Comparison of ENCODE assay signal across 10 cellular contexts in genomic region chr6:132764370-132764769, GRCh38. TPM values are rescaled to one million over a fixed set of nuclear protein-coding genes. Genes with fewer than 3 reads are reported as not detected.
DNase-seq lines count a peak whose midpoint lies in the region; ATAC-seq and TF ChIP-seq lines count a peak whose summit lies in the region.
"Had no signal": no experiment of that assay in that cellular context is flagged by ENCODE, and none has a peak within 500 bp of the region (broad histone marks: within the 10 kb centered on the region; RNA-seq: fewer than 3 reads in every experiment).

No MANE protein-coding gene starts in this region.

- no peak overlapping the region for H3K4me3 ChIP-seq in endodermal cell (ENCODE audit: low read length)
- no peak overlapping the region for H3K4me3 ChIP-seq in mucosa of descending colon

- ATAC-seq in mucosa of descending colon (peak; percentile 14), HG02763 (IDR thresholded peaks at IDR 0.05; ENCODE audit: unreplicated experiment) (no peak), HG02970 (IDR thresholded peaks at IDR 0.05; ENCODE audit: low FRiP score, unreplicated experiment) (no peak)
- ATAC-seq: Panc1; stimulated activated effector memory CD8-positive, alpha-beta T cell treated with anti-CD3 and anti-CD28 coated beads, Interleukin-12 subunit alpha, Interleukin-12 subunit beta, amount 100 ng/mL, for 72 hours had no signal

- H3K36me3 ChIP-seq in endodermal cell (ENCODE audit: control insufficient read depth, insufficient read depth, low read length) (no peaks in the 10 kb centered on the region), mucosa of descending colon (ENCODE audit: low read depth) (no peaks in the 10 kb centered on the region)

- no peak overlapping the region for H3K27ac ChIP-seq in endodermal cell (ENCODE audit: low read depth, low read length)

- no peaks in the 10 kb centered on the region for H3K4me1 Mint-ChIP-seq in endodermal cell

- no peaks in the 10 kb centered on the region for H3K27me3 ChIP-seq in endodermal cell (ENCODE audit: control insufficient read depth, insufficient read depth, low read length, poor library complexity, severe bottlenecking)

- H3K4me3 Mint-ChIP-seq in endodermal cell: no peak overlapping the region
- H3K4me3 Mint-ChIP-seq: stimulated activated effector memory CD8-positive, alpha-beta T cell treated with anti-CD3 and anti-CD28 coated beads, Interleukin-12 subunit alpha, Interleukin-12 subunit beta, amount 100 ng/mL, for 72 hours had no signal

- H3K27ac Mint-ChIP-seq in endodermal cell: no peak overlapping the region
- H3K27ac Mint-ChIP-seq: stimulated activated effector memory CD8-positive, alpha-beta T cell treated with anti-CD3 and anti-CD28 coated beads, Interleukin-12 subunit alpha, Interleukin-12 subunit beta, amount 100 ng/mL, for 72 hours had no signal

- peak; percentile 71 for DNase-seq in AG20443 (ENCODE audit: low spot score)
- DNase-seq in HS-27A (ENCODE audit: low read depth): peak; percentile 33
- peak; percentile 46 for DNase-seq in endodermal cell
- DNase-seq in mucosa of descending colon: no peak
- no peak for DNase-seq in NCI-H2107 treated with DMSO at 0.1 percent for 48 hours (lab: John Stamatoyannopoulos, UW; ENCODE audit: unreplicated experiment)
- DNase-seq in UCSD-AML1 (lab: John Stamatoyannopoulos, UW; ENCODE audit: unreplicated experiment): no peak

- intact Hi-C loops in mucosa of descending colon (cut with DNase I, micrococcal nuclease): no loop called here

- H3K4me1 ChIP-seq in endodermal cell (ENCODE audit: control insufficient read depth, insufficient read depth, low read length) (no peaks in the 10 kb centered on the region), mucosa of descending colon (ENCODE audit: low read depth) (peaks cover 5% of the 10 kb centered on the region)

- no peaks in the 10 kb centered on the region for H3K27me3 Mint-ChIP-seq in endodermal cell (ENCODE audit: insufficient read depth)

- H3K36me3 Mint-ChIP-seq in endodermal cell (ENCODE audit: low read depth): no peaks in the 10 kb centered on the region

- no peak overlapping the region for H3K9ac ChIP-seq in endodermal cell (ENCODE audit: extremely low read depth, low read length, poor library complexity, severe bottlenecking)

- no peak for TF ChIP-seq CTCF in endodermal cell (conservative IDR thresholded peaks at IDR 0.05)
- no peak for TF ChIP-seq CTCF in mucosa of descending colon (IDR thresholded peaks at IDR 0.05)

- H3K9me3 ChIP-seq in endodermal cell (ENCODE audit: control insufficient read depth, low read length) (no peaks in the 10 kb centered on the region), mucosa of descending colon (no peaks in the 10 kb centered on the region)

- no peaks in the 10 kb centered on the region for H3K9me3 Mint-ChIP-seq in endodermal cell
- H3K9me3 Mint-ChIP-seq: stimulated activated effector memory CD8-positive, alpha-beta T cell treated with anti-CD3 and anti-CD28 coated beads, Interleukin-12 subunit alpha, Interleukin-12 subunit beta, amount 100 ng/mL, for 72 hours had no signal

RNA-seq across cellular contexts. Expression of gene VNN2, which starts 6.7 kb away (rescaled TPM):
- total RNA-seq in endodermal cell (not detected), mucosa of descending colon (1 to 10 TPM in 2 of 3 donors, under 1 TPM in 1; 0.20 to 2.3 (median 1.6) TPM)
- not detected for polyA plus RNA-seq in endodermal cell (2013, experiment 1 of 2)
- not detected for polyA plus RNA-seq in endodermal cell (2013, experiment 2 of 2)

RNA-seq across cellular contexts. Expression of gene SLC18B1, which starts 34.1 kb away (rescaled TPM):
- total RNA-seq in endodermal cell: 10 to 100 TPM; 10.9 to 15.3 TPM
- polyA plus RNA-seq in endodermal cell (2013, experiment 1 of 2): 16.0 TPM
- polyA plus RNA-seq in endodermal cell (2013, experiment 2 of 2): 14.4 TPM
- 10 to 100 TPM; 11.0 to 15.4 (median 11.9) TPM for total RNA-seq in mucosa of descending colon

RNA-seq across cellular contexts. Expression of gene RPS12, which starts 50.0 kb away (rescaled TPM):
- total RNA-seq in endodermal cell: 1,000 to 10,000 TPM; 1,249 to 1,298 TPM
- 2,047 TPM for polyA plus RNA-seq in endodermal cell (2013, experiment 1 of 2)
- 1,835 TPM for polyA plus RNA-seq in endodermal cell (2013, experiment 2 of 2)
- total RNA-seq in mucosa of descending colon: 100 to 1,000 TPM; 717 to 844 (median 797) TPM

RNA-seq across cellular contexts. Expression of gene VNN1, which starts 50.5 kb away (rescaled TPM):
- not detected for total RNA-seq in endodermal cell
- not detected for polyA plus RNA-seq in endodermal cell (2013, experiment 1 of 2)
- polyA plus RNA-seq in endodermal cell (2013, experiment 2 of 2): not detected
- 1 to 10 TPM in 1 of 3 donors, under 1 TPM in 2; 0.55 to 2.3 (median 0.82) TPM for total RNA-seq in mucosa of descending colon

Comparison
In these comparisons a context has a peak if more than half of its experiments do, and no peak if none do; other contexts are left out.
1. DNase-seq: peak in AG20443 (single experiment), HS-27A (single experiment) and endodermal cell (single experiment); none in mucosa of descending colon (0 of 3), NCI-H2107 treated with DMSO at 0.1 percent for 48 hours (single experiment) and UCSD-AML1 (single experiment).